Comparison of ENCODE assay signal across 1 cellular context in genomic region chr2:85354286-85355072, GRCh38.
A peak's percentile ranks its signal among the peaks of the same experiment; 100 is the strongest.
TF ChIP-seq lines count a peak whose summit lies in the region.

Gene ELMOD3 (plus strand): TSS chr2:85354769. CDS start chr2:85357199, 2,430 bp downstream.
Gene RETSAT (minus strand): TSS chr2:85354528. CDS start chr2:85354507, 21 bp downstream.

TF ChIP-seq in HepG2, 621 proteins besides CTCF, POLR2A, EP300 and RAD21 (continued from another document and continues in another):
- TF ChIP-seq ZBTB40 (IDR thresholded peaks at IDR 0.05) (no peak), ZBTB40 (CRISPR knock-in tag; IDR thresholded peaks at IDR 0.05) (peak; percentile 86; the same call in 1 of the 2 replicates), ELK4 (CRISPR knock-in tag; IDR thresholded peaks at IDR 0.05; ENCODE audit: borderline replicate concordance) (peak; percentile 51; the same call in 1 of the 2 replicates), ZBTB20 (CRISPR knock-in tag; IDR thresholded peaks at IDR 0.05; ENCODE audit: borderline replicate concordance, low read depth) (peak; percentile 59), BRCA1 (CRISPR knock-in tag; IDR thresholded peaks at IDR 0.05) (peak; percentile 48; the same call in 1 of the 2 replicates), HNF4A (CRISPR knock-in tag; IDR thresholded peaks at IDR 0.05) (peak; percentile 23; the same call in 1 of the 2 replicates), STAT5B (CRISPR knock-in tag; IDR thresholded peaks at IDR 0.05) (0 out of 2 replicates have a peak, but pooled peaks have one; percentile 59), ZNF773 (CRISPR knock-in tag; IDR thresholded peaks at IDR 0.05; ENCODE audit: borderline replicate concordance) (peak; percentile 93; the same call in 1 of the 2 replicates), ZNF362 (CRISPR knock-in tag; IDR thresholded peaks at IDR 0.05; ENCODE audit: borderline replicate concordance) (peak; percentile 68; the same call in 1 of the 2 replicates), ZBTB49 (CRISPR knock-in tag; IDR thresholded peaks at IDR 0.05; ENCODE audit: borderline replicate concordance) (0 out of 2 replicates have a peak, but pooled peaks have one; percentile 47), TFDP1 (CRISPR knock-in tag; IDR thresholded peaks at IDR 0.05; ENCODE audit: borderline replicate concordance) (peak; percentile 87), GABPA (IDR thresholded peaks at IDR 0.05; ENCODE audit: low read depth, low read length) (no peak), GABPA (CRISPR knock-in tag; IDR thresholded peaks at IDR 0.05; ENCODE audit: low read depth) (peak; percentile 78), RCOR2 (CRISPR knock-in tag; IDR thresholded peaks at IDR 0.05) (peak; percentile 54; the same call in 1 of the 2 replicates), NPAS2 (CRISPR knock-in tag; IDR thresholded peaks at IDR 0.05; ENCODE audit: borderline replicate concordance) (no peak), ZNF512B (CRISPR knock-in tag; IDR thresholded peaks at IDR 0.05; ENCODE audit: borderline replicate concordance) (no peak), RAD51 (IDR thresholded peaks at IDR 0.05; ENCODE audit: borderline replicate concordance) (no peak), KDM3A (CRISPR knock-in tag; IDR thresholded peaks at IDR 0.05; ENCODE audit: low read depth) (peak; percentile 92), SETDB1 (CRISPR knock-in tag; IDR thresholded peaks at IDR 0.05; ENCODE audit: borderline replicate concordance) (no peak), ARID5B (CRISPR knock-in tag; IDR thresholded peaks at IDR 0.05) (peak; percentile 64), ZNF101 (CRISPR knock-in tag; IDR thresholded peaks at IDR 0.05; ENCODE audit: borderline replicate concordance, low read depth) (peak; percentile 94; the same call in 1 of the 2 replicates), ZNF232 (CRISPR knock-in tag; IDR thresholded peaks at IDR 0.05; ENCODE audit: borderline replicate concordance) (peak; percentile 92), IRF1 (CRISPR knock-in tag; IDR thresholded peaks at IDR 0.05; ENCODE audit: low read depth) (0 out of 2 replicates have a peak, but pooled peaks have one; percentile 90)
